In genomic region chr17:1490643-1491405, GRCh38 we compare ENCODE assay signal across 1 cellular context.
TF ChIP-seq lines count a peak whose summit lies in the region.

No MANE protein-coding gene starts in this region.

TF ChIP-seq in GM12878, 131 proteins besides CTCF, POLR2A, EP300 and RAD21 (continued from another document and continues in another):
- no peak for TF ChIP-seq SPI1 (IDR thresholded peaks at IDR 0.05; ENCODE audit: borderline replicate concordance, insufficient read depth, low read depth, low read length)
- TF ChIP-seq E2F8 (IDR thresholded peaks at IDR 0.05; ENCODE audit: low read depth, partially characterized antibody): no peak
- peak; percentile 32; the same call in 1 of the 2 replicates for TF ChIP-seq RELB (IDR thresholded peaks at IDR 0.05; ENCODE audit: low read depth)
- TF ChIP-seq MXI1 (IDR thresholded peaks at IDR 0.05; ENCODE audit: low read depth, low read length): peak; percentile 53
- TF ChIP-seq ATF2 (IDR thresholded peaks at IDR 0.05; ENCODE audit: low read length): no peak
- no peak for TF ChIP-seq RB1 (IDR thresholded peaks at IDR 0.05; ENCODE audit: borderline replicate concordance)
- no peak for TF ChIP-seq SMC3 (IDR thresholded peaks at IDR 0.05; ENCODE audit: borderline replicate concordance, low read length)
- TF ChIP-seq POU2F2 (IDR thresholded peaks at IDR 0.05; ENCODE audit: borderline replicate concordance, low read depth, low read length): no peak
- TF ChIP-seq NR2C2 (IDR thresholded peaks at IDR 0.05; ENCODE audit: borderline replicate concordance, control insufficient read depth, insufficient read length, low read depth): no peak
- no peak for TF ChIP-seq SMARCA5 (IDR thresholded peaks at IDR 0.05)
- TF ChIP-seq STAT3 (IDR thresholded peaks at IDR 0.05; ENCODE audit: low read depth, low read length): no peak
- no peak for TF ChIP-seq ATF7 (IDR thresholded peaks at IDR 0.05; ENCODE audit: low read depth)
- no peak for TF ChIP-seq HDAC6 (IDR thresholded peaks at IDR 0.05; ENCODE audit: unreplicated experiment)
- TF ChIP-seq ZBED1 (IDR thresholded peaks at IDR 0.05; ENCODE audit: borderline replicate concordance): no peak
- no peak for TF ChIP-seq NR2C1 (IDR thresholded peaks at IDR 0.05)
- no peak for TF ChIP-seq WRNIP1 (IDR thresholded peaks at IDR 0.05; ENCODE audit: borderline replicate concordance, low read depth, low read length)
- no peak for TF ChIP-seq NFYA (IDR thresholded peaks at IDR 0.05; ENCODE audit: borderline replicate concordance, low read depth, low read length)
- TF ChIP-seq MEF2A (IDR thresholded peaks at IDR 0.05; ENCODE audit: insufficient read depth, low read depth, low read length): no peak
- TF ChIP-seq KDM1A (IDR thresholded peaks at IDR 0.05; ENCODE audit: borderline replicate concordance): no peak
- no peak for TF ChIP-seq CREB1 (IDR thresholded peaks at IDR 0.05; ENCODE audit: low read depth)
- no peak for TF ChIP-seq MEF2B (IDR thresholded peaks at IDR 0.05; ENCODE audit: partially characterized antibody, poor library complexity, severe bottlenecking)
- TF ChIP-seq NBN (IDR thresholded peaks at IDR 0.05): no peak; the same call in 1 of the 2 replicates
- no peak for TF ChIP-seq ETV6 (conservative IDR thresholded peaks at IDR 0.05 in 1 of 2, IDR thresholded peaks at IDR 0.05 in 1 of 2; ENCODE audit: borderline replicate concordance in 1 of 2, low read depth in 1 of 2)
- no peak for TF ChIP-seq ZSCAN29 (IDR thresholded peaks at IDR 0.05)
- peak; percentile 24; the same call in 1 of the 2 replicates for TF ChIP-seq HDGF (IDR thresholded peaks at IDR 0.05)
- no peak for TF ChIP-seq BCL3 (IDR thresholded peaks at IDR 0.05; ENCODE audit: borderline replicate concordance, insufficient read depth, low read depth, low read length, poor library complexity, severe bottlenecking)
- TF ChIP-seq ZBTB33 (IDR thresholded peaks at IDR 0.05): no peak
- 0 out of 4 replicates have a peak, but pooled peaks of 1 of the 2 experiments have one; percentile 17 for TF ChIP-seq BHLHE40 (IDR thresholded peaks at IDR 0.05; ENCODE audit: borderline replicate concordance in 1 of 2, low read depth in 2 of 2, low read length in 1 of 2)
- no peak for TF ChIP-seq TAF1 (IDR thresholded peaks at IDR 0.05; ENCODE audit: borderline replicate concordance, low read depth, low read length)
- no peak for TF ChIP-seq ZNF384 (IDR thresholded peaks at IDR 0.05; ENCODE audit: borderline replicate concordance, low read depth, low read length)
- TF ChIP-seq ZNF622 (IDR thresholded peaks at IDR 0.05): no peak
- TF ChIP-seq E2F4 (IDR thresholded peaks at IDR 0.05; ENCODE audit: low read depth, low read length): no peak
- no peak for TF ChIP-seq ELK1 (IDR thresholded peaks at IDR 0.05; ENCODE audit: low read depth, low read length)
- no peak for TF ChIP-seq NFXL1 (IDR thresholded peaks at IDR 0.05; ENCODE audit: borderline replicate concordance)
- TF ChIP-seq PKNOX1 (IDR thresholded peaks at IDR 0.05): peak; percentile 51
- TF ChIP-seq IRF5 (IDR thresholded peaks at IDR 0.05; ENCODE audit: borderline replicate concordance): no peak
- peak; percentile 40; the same call in 1 of the 2 replicates for TF ChIP-seq POLR2AphosphoS5 (IDR thresholded peaks at IDR 0.05; ENCODE audit: low read length)
- TF ChIP-seq BMI1 (IDR thresholded peaks at IDR 0.05; ENCODE audit: borderline replicate concordance): no peak
- no peak for TF ChIP-seq EZH2 (IDR thresholded peaks at IDR 0.05; ENCODE audit: borderline replicate concordance, control insufficient read depth, low read depth, low read length)
- TF ChIP-seq GABPA (IDR thresholded peaks at IDR 0.05; ENCODE audit: low read depth): no peak
- no peak for TF ChIP-seq PRDM15 (CRISPR knock-in tag; IDR thresholded peaks at IDR 0.05)
- TF ChIP-seq ZZZ3 (IDR thresholded peaks at IDR 0.05; ENCODE audit: control insufficient read depth, insufficient read length, low read depth): no peak
- no peak for TF ChIP-seq IRF3 (IDR thresholded peaks at IDR 0.05)
- no peak for TF ChIP-seq EGR1 (IDR thresholded peaks at IDR 0.05; ENCODE audit: borderline replicate concordance in 1 of 2, low read depth in 2 of 2, low read length in 2 of 2)
